ENCODE assay signal across 9 cellular contexts in genomic region chr1:81549588-81550127, GRCh38.
A peak's percentile ranks its signal among the peaks of the same experiment; 100 is the strongest.
DNase-seq lines count a peak whose midpoint lies in the region; ATAC-seq lines count a peak whose summit lies in the region.
"Had no signal": no experiment of that assay in that cellular context is flagged by ENCODE, and none has a peak within 500 bp of the region (broad histone marks: within the 10 kb centered on the region; RNA-seq: fewer than 3 reads in every experiment).

No MANE protein-coding gene starts in this region.

- H3K79me2 ChIP-seq in trophoblast cell (ENCODE audit: control insufficient read depth, insufficient read depth, low read length, poor library complexity), result peaks cover 2% of the 10 kb centered on the region

- H3K36me3 ChIP-seq in trophoblast cell (ENCODE audit: control insufficient read depth in 1 of 2, insufficient read depth in 2 of 2, low read length in 2 of 2), result no peaks in the 10 kb centered on the region

- no peaks in the 10 kb centered on the region for H3K9me3 Mint-ChIP-seq in activated CD4-positive, alpha-beta T cell treated with anti-CD3 and anti-CD28 coated beads, Interleukin-2, amount 10 ng/mL, durations not matched to agents 24 days and 14 days

- H2BK5ac ChIP-seq in trophoblast cell (ENCODE audit: low read depth, low read length, poor library complexity), result no peak overlapping the region

- ATAC-seq in GM19463 (IDR thresholded peaks at IDR 0.05; ENCODE audit: unreplicated experiment) (peak; percentile 42), HG03378 (IDR thresholded peaks at IDR 0.05; ENCODE audit: unreplicated experiment) (peak; percentile 53), esophagus mucosa (peak; percentile 64)

- H2AFZ ChIP-seq in trophoblast cell (ENCODE audit: insufficient read depth, low read length, poor library complexity), result no peak overlapping the region

- no peak overlapping the region for H3K4me3 ChIP-seq in trophoblast cell (ENCODE audit: low read depth, low read length)

- no peak overlapping the region for H3K4me2 ChIP-seq in trophoblast cell (ENCODE audit: low read length)

- H2AK5ac ChIP-seq in trophoblast cell (ENCODE audit: low read length), result no peak overlapping the region

- H3K4me1 ChIP-seq in trophoblast cell (ENCODE audit: control insufficient read depth in 1 of 2, insufficient read depth in 2 of 2, low read length in 2 of 2), result peaks cover 5 to 13% of the 10 kb centered on the region in 2 experiments

- peaks cover 15% of the 10 kb centered on the region for H3K79me1 ChIP-seq in trophoblast cell (ENCODE audit: low read length)

- no peak overlapping the region for H3K4me3 Mint-ChIP-seq in activated CD4-positive, alpha-beta T cell treated with anti-CD3 and anti-CD28 coated beads, Interleukin-2, amount 10 ng/mL, durations not matched to agents 24 days and 14 days
- H3K4me3 Mint-ChIP-seq: naive B cell had no signal

- no peak overlapping the region for H3K18ac ChIP-seq in trophoblast cell (ENCODE audit: low read length)

- no peaks in the 10 kb centered on the region for H3K36me3 Mint-ChIP-seq in activated CD4-positive, alpha-beta T cell treated with anti-CD3 and anti-CD28 coated beads, Interleukin-2, amount 10 ng/mL, durations not matched to agents 24 days and 14 days (ENCODE audit: low read depth)
- H3K36me3 Mint-ChIP-seq: naive B cell had no signal

- DNase-seq in Caki2 (ENCODE audit: low read depth) (peak; percentile 38), NCI-H748 (lab: John Stamatoyannopoulos, UW; ENCODE audit: unreplicated experiment) (peak; percentile 72), trophoblast cell (peak in 1 of 2 donors; percentile 45), germinal center (ENCODE audit: low spot score) (no peak)
- no peak for DNase-seq in activated CD4-positive, alpha-beta T cell treated with anti-CD3 and anti-CD28 coated beads, Interleukin-2, amount 10 ng/mL, durations not matched to agents 24 days and 14 days
- DNase-seq: naive B cell had no signal

- no peaks in the 10 kb centered on the region for H3K27me3 ChIP-seq in trophoblast cell (ENCODE audit: insufficient read depth, low read length)

- intact Hi-C loops in activated CD4-positive, alpha-beta T cell treated with anti-CD3 and anti-CD28 coated beads, Interleukin-2, amount 10 ng/mL, durations not matched to agents 24 days and 14 days (cut with micrococcal nuclease), result no loop called here

- no peak overlapping the region for H3K4ac ChIP-seq in trophoblast cell (ENCODE audit: low read depth, low read length)

- no peak overlapping the region for H3K27ac Mint-ChIP-seq in activated CD4-positive, alpha-beta T cell treated with anti-CD3 and anti-CD28 coated beads, Interleukin-2, amount 10 ng/mL, durations not matched to agents 24 days and 14 days

- peak overlapping the region; percentile 76 for H3K27ac ChIP-seq in trophoblast cell (ENCODE audit: low read depth, low read length)

- H3K27me3 Mint-ChIP-seq in activated CD4-positive, alpha-beta T cell treated with anti-CD3 and anti-CD28 coated beads, Interleukin-2, amount 10 ng/mL, durations not matched to agents 24 days and 14 days, result no peaks in the 10 kb centered on the region
- H3K27me3 Mint-ChIP-seq: naive B cell had no signal

- no peak overlapping the region for H2BK120ac ChIP-seq in trophoblast cell (ENCODE audit: insufficient read depth, low read length, poor library complexity)

- H4K91ac ChIP-seq in trophoblast cell (ENCODE audit: low read depth, low read length), result no peak overlapping the region

- H3K9ac ChIP-seq in trophoblast cell (ENCODE audit: low read length), result no peak overlapping the region

- no peak overlapping the region for H3K14ac ChIP-seq in trophoblast cell (ENCODE audit: low read length)

- no peak overlapping the region for H4K12ac ChIP-seq in trophoblast cell (ENCODE audit: low read depth, low read length)

- H2BK12ac ChIP-seq in trophoblast cell (ENCODE audit: low read length), result no peak overlapping the region

- WGBS in trophoblast cell (ENCODE audit: extremely low coverage, insufficient coverage, insufficient read length), result no CpG with 5 or more reads among the region's 1 CpG

- in situ Hi-C loops in Caki2 (cut with HindIII; ENCODE audit: low pct_unique_long_range_greater_than_20kb, low sequenced_read_pairs), result no loop called here

- H3K4me1 Mint-ChIP-seq in activated CD4-positive, alpha-beta T cell treated with anti-CD3 and anti-CD28 coated beads, Interleukin-2, amount 10 ng/mL, durations not matched to agents 24 days and 14 days, result peaks cover 4% of the 10 kb centered on the region
- H3K4me1 Mint-ChIP-seq: naive B cell had no signal

- H4K8ac ChIP-seq in trophoblast cell (ENCODE audit: low read depth, low read length), result no peak overlapping the region

- no peak overlapping the region for H3K23ac ChIP-seq in trophoblast cell (ENCODE audit: low read length)

- H3K9me3 ChIP-seq in trophoblast cell (ENCODE audit: insufficient read depth, low read depth, low read length), result no peaks in the 10 kb centered on the region

Comparison
In these comparisons a context has a peak if more than half of its experiments do, and no peak if none do; other contexts are left out.
1. DNase-seq: peak in Caki2 (single experiment) and NCI-H748 (single experiment); none in activated CD4-positive, alpha-beta T cell treated with anti-CD3 and anti-CD28 coated beads, Interleukin-2, amount 10 ng/mL, durations not matched to agents 24 days and 14 days (single experiment) and germinal center (single experiment).
2. Peak in every context shown above with its lines, with median percentiles within 50 percentile points of each other: ATAC-seq.